In genomic region chr2:129444417-129445150, GRCh38 we compare ENCODE assay signal across 22 cellular contexts.
"Had no signal": no experiment of that assay in that cellular context is flagged by ENCODE, and none has a peak within 500 bp of the region (broad histone marks: within the 10 kb centered on the region; RNA-seq: fewer than 3 reads in every experiment).

No MANE protein-coding gene starts in this region.

- H3K36me3 ChIP-seq: colonic mucosa, heart right ventricle, lower lobe of right lung, sigmoid colon, thoracic aorta, transverse colon, vagina had no signal

- H3K4me3 Mint-ChIP-seq: central memory CD8-positive, alpha-beta T cell; effector memory CD8-positive, alpha-beta T cell; naive thymus-derived CD8-positive, alpha-beta T cell; nephron progenitor cell; stimulated activated memory B cell treated with anti-CD40 and anti-IgM and Interleukin-4, amounts not matched to agents 10 μg/mL and 1 μg/mL and 100 μg/mL, for 72 hours; stimulated activated naive CD8-positive, alpha-beta T cell treated with anti-CD3 and anti-CD28 coated beads, Interleukin-15, Interleukin-2, amounts not matched to agents 100 ng/mL and 50 ng/mL, for 24 hours had no signal

- ATAC-seq: effector memory CD8-positive, alpha-beta T cell; heart right ventricle; left ventricle myocardium superior; lower lobe of right lung; naive thymus-derived CD8-positive, alpha-beta T cell; psoas muscle; right cardiac atrium; stimulated activated memory B cell treated with anti-CD40 and anti-IgM and Interleukin-4, amounts not matched to agents 10 μg/mL and 1 μg/mL and 100 μg/mL, for 72 hours had no signal

- H3K9me3 Mint-ChIP-seq: nephron progenitor cell; stimulated activated memory B cell treated with anti-CD40 and anti-IgM and Interleukin-4, amounts not matched to agents 10 μg/mL and 1 μg/mL and 100 μg/mL, for 72 hours; stimulated activated naive CD8-positive, alpha-beta T cell treated with anti-CD3 and anti-CD28 coated beads, Interleukin-15, Interleukin-2, amounts not matched to agents 100 ng/mL and 50 ng/mL, for 24 hours had no signal

- H3K27me3 Mint-ChIP-seq: stimulated activated naive CD8-positive, alpha-beta T cell treated with anti-CD3 and anti-CD28 coated beads, Interleukin-15, Interleukin-2, amounts not matched to agents 100 ng/mL and 50 ng/mL, for 24 hours had no signal

- H3K4me3 ChIP-seq: colonic mucosa, heart right ventricle, lower lobe of right lung, psoas muscle, sigmoid colon, thoracic aorta, transverse colon, vagina had no signal

- H3K36me3 Mint-ChIP-seq: stimulated activated memory B cell treated with anti-CD40 and anti-IgM and Interleukin-4, amounts not matched to agents 10 μg/mL and 1 μg/mL and 100 μg/mL, for 72 hours had no signal

- H3K27ac ChIP-seq: colonic mucosa, heart right ventricle, lower lobe of right lung, psoas muscle, sigmoid colon, thoracic aorta, transverse colon, vagina had no signal

- H3K27me3 ChIP-seq: colonic mucosa, sigmoid colon, transverse colon, vagina had no signal

- H3K27ac Mint-ChIP-seq: effector memory CD8-positive, alpha-beta T cell; nephron progenitor cell; stimulated activated memory B cell treated with anti-CD40 and anti-IgM and Interleukin-4, amounts not matched to agents 10 μg/mL and 1 μg/mL and 100 μg/mL, for 72 hours; stimulated activated naive CD8-positive, alpha-beta T cell treated with anti-CD3 and anti-CD28 coated beads, Interleukin-15, Interleukin-2, amounts not matched to agents 100 ng/mL and 50 ng/mL, for 24 hours had no signal

- DNase-seq: colonic mucosa; dermis blood vessel endothelial cell; effector memory CD8-positive, alpha-beta T cell; foreskin melanocyte; glutamatergic neuron; heart right ventricle; hippocampal formation; kidney glomerular epithelial cell; left ventricle myocardium superior; lower lobe of right lung; naive thymus-derived CD8-positive, alpha-beta T cell; nephron progenitor cell; psoas muscle; right cardiac atrium; sigmoid colon; stimulated activated CD4-positive, alpha-beta T cell treated with anti-CD3 and anti-CD28 coated beads, Interleukin-4, amount 100 ng/mL, for 4 hours; transverse colon had no signal

- H3K4me1 ChIP-seq: colonic mucosa, heart right ventricle, lower lobe of right lung, psoas muscle, sigmoid colon, transverse colon, vagina had no signal

- H3K9me3 ChIP-seq: colonic mucosa, heart right ventricle, lower lobe of right lung, psoas muscle, sigmoid colon, thoracic aorta, transverse colon, vagina had no signal

- H3K4me1 Mint-ChIP-seq: central memory CD8-positive, alpha-beta T cell; stimulated activated memory B cell treated with anti-CD40 and anti-IgM and Interleukin-4, amounts not matched to agents 10 μg/mL and 1 μg/mL and 100 μg/mL, for 72 hours had no signal
